ENCODE assay signal across 9 cellular contexts in genomic region chr11:117809236-117810055, GRCh38. TPM values are rescaled to one million over a fixed set of nuclear protein-coding genes. Genes with fewer than 3 reads are reported as not detected.
DNase-seq lines count a peak whose midpoint lies in the region; ATAC-seq and TF ChIP-seq lines count a peak whose summit lies in the region.
"Had no signal": no experiment of that assay in that cellular context is flagged by ENCODE, and none has a peak within 500 bp of the region (broad histone marks: within the 10 kb centered on the region; RNA-seq: fewer than 3 reads in every experiment).

No MANE protein-coding gene starts in this region.

- peak; percentile 95 for ATAC-seq in right cardiac atrium
- ATAC-seq in GM19467 (IDR thresholded peaks at IDR 0.05; ENCODE audit: unreplicated experiment) = no peak
- ATAC-seq in HG02588 (IDR thresholded peaks at IDR 0.05; ENCODE audit: unreplicated experiment) = no peak

- H3F3A ChIP-seq in PC-9 (ENCODE audit: insufficient read depth, low read depth) = peaks cover 4% of the 10 kb centered on the region; the same call in 1 of the 2 replicates

- CTCF ChIA-PET in PC-9 (lab: Charles Lee) = interaction anchor here (0.5 to 1.5 kb wide), 6 partner anchors 8 to 385 kb away, joined by 3 to 7 read pairs (median 3); no protein-coding TSS in a partner anchor

- peaks cover 37% of the 10 kb centered on the region for H3K27me3 ChIP-seq in PC-9 (ENCODE audit: insufficient read depth, low read depth)
- H3K27me3 ChIP-seq in adrenal gland = no peaks in the 10 kb centered on the region
- H3K27me3 ChIP-seq in right cardiac atrium (ENCODE audit: control insufficient read depth, insufficient read depth) = no peaks in the 10 kb centered on the region
- no peaks in the 10 kb centered on the region for H3K27me3 ChIP-seq in sigmoid colon

- TF ChIP-seq CTCF in PC-9 (conservative IDR thresholded peaks at IDR 0.05) = peak; percentile 46
- peak; percentile 18 to 55 (median 46) for TF ChIP-seq CTCF in adrenal gland (IDR thresholded peaks at IDR 0.05)
- TF ChIP-seq CTCF in sigmoid colon (IDR thresholded peaks at IDR 0.05) = peak; percentile 27 to 38 (median 28)

- no peak for TF ChIP-seq EP300 in sigmoid colon (IDR thresholded peaks at IDR 0.05)

- H2AFZ ChIP-seq in PC-9 = no peak overlapping the region

- intact Hi-C loops in PC-9 (cut with micrococcal nuclease; ENCODE audit: unreplicated experiment) = loop anchor here (2.0 kb wide), 1 partner anchor 383 kb away; no protein-coding TSS in a partner anchor
- intact Hi-C loops in adrenal gland (cut with DNase I) = loop anchor here in 1 of 2 donors (5.0 kb wide), 2 partner anchors 243 to 382 kb away; no protein-coding TSS in a partner anchor
- intact Hi-C loops in right cardiac atrium (cut with DNase I) = loop anchor here (5.0 to 10.0 kb wide), 2 partner anchors 245 to 367 kb away; no protein-coding TSS in a partner anchor
- intact Hi-C loops in sigmoid colon (cut with DNase I) = no loop called here

- H3K79me2 ChIP-seq in PC-9 (ENCODE audit: low read depth) = no peaks in the 10 kb centered on the region

- POLR2A ChIA-PET in PC-9 (lab: Charles Lee; ENCODE audit: unreplicated experiment) = no interaction called here

- 48 to 53% (median 50%) methylated on average over 12 to 22 of the region's 22 CpGs for WGBS in adrenal gland, 4 donors
- 23% methylated on average over 22 of the region's 22 CpGs for WGBS in right cardiac atrium
- WGBS in sigmoid colon, 2 donors = 20 to 38% methylated on average over 22 of the region's 22 CpGs

- H3K4me2 ChIP-seq in PC-9 = no peak overlapping the region

- H3K36me3 ChIP-seq in PC-9 (ENCODE audit: low read depth) = no peaks in the 10 kb centered on the region
- H3K36me3 ChIP-seq in adrenal gland (replicated peaks in 1 of 2) = no peaks in the 10 kb centered on the region
- H3K36me3 ChIP-seq in sigmoid colon = no peaks in the 10 kb centered on the region

- peak; percentile 67 for DNase-seq in DMS53 treated with DMSO at 0.1 percent for 48 hours (lab: John Stamatoyannopoulos, UW; ENCODE audit: unreplicated experiment)
- DNase-seq in HT-29 (ENCODE audit: low spot score) = peak; percentile 80
- peak in 1 of 2 experiments; percentile 32 for DNase-seq in PC-9
- DNase-seq in adrenal gland = peak in 6 of 7 donors; percentile 56 to 90 (median 66)
- peak; percentile 83 to 92 (median 91) for DNase-seq in right cardiac atrium
- DNase-seq in sigmoid colon = peak; percentile 88

- no peak overlapping the region for H3K27ac ChIP-seq in PC-9
- no peak overlapping the region for H3K27ac ChIP-seq in adrenal gland
- no peak overlapping the region for H3K27ac ChIP-seq in right cardiac atrium (ENCODE audit: low read length)
- peak overlapping the region in 3 of 4 donors; percentile 16 to 52 (median 43) for H3K27ac ChIP-seq in sigmoid colon

- BruUV-seq in PC-9 (replicated peaks; lab: Mats Ljungman, UMichigan) = no TSS peak

- TF ChIP-seq POLR2A in adrenal gland (IDR thresholded peaks at IDR 0.05) (no peak), sigmoid colon (IDR thresholded peaks at IDR 0.05) (no peak)

- H3K4me3 ChIP-seq in PC-9 (no peak overlapping the region), adrenal gland (no peak overlapping the region), right cardiac atrium (ENCODE audit: low read length) (no peak overlapping the region), sigmoid colon (no peak overlapping the region)
- H3K4me3 ChIP-seq: skin epidermis had no signal

- no peaks in the 10 kb centered on the region for H4K20me1 ChIP-seq in PC-9 (ENCODE audit: insufficient read depth)

- H3K9me3 ChIP-seq in PC-9 (ENCODE audit: insufficient read depth, low read depth) = no peaks in the 10 kb centered on the region
- H3K9me3 ChIP-seq in adrenal gland (replicated peaks in 1 of 3) = no peaks in the 10 kb centered on the region
- no peaks in the 10 kb centered on the region for H3K9me3 ChIP-seq in right cardiac atrium (ENCODE audit: control insufficient read depth, low read length)
- no peaks in the 10 kb centered on the region for H3K9me3 ChIP-seq in sigmoid colon

- H3K9me2 ChIP-seq in PC-9 (ENCODE audit: insufficient read depth) = no peaks in the 10 kb centered on the region

- H3K4me1 ChIP-seq in PC-9 (replicated peaks; ENCODE audit: insufficient read depth) (peaks cover 7% of the 10 kb centered on the region; the same call in 1 of the 2 replicates), adrenal gland (replicated peaks in 1 of 2) (peaks cover 3 to 4% of the 10 kb centered on the region in 2 donors), right cardiac atrium (ENCODE audit: control insufficient read depth, insufficient read depth, low read length) (peaks cover 1% of the 10 kb centered on the region), sigmoid colon (peaks cover 0 to 3% (median under 1%) of the 10 kb centered on the region in 4 donors)

RNA-seq across cellular contexts. Expression of gene DSCAML1, which starts 12.4 kb away (rescaled TPM):
- 0.31 TPM in 1 of 2 replicates, not detected in the other for total RNA-seq in HT-29 (2014; rRNA removed; shearing (Covaris generic))
- total RNA-seq in PC-9 (2021) = not detected in 2 replicates
- total RNA-seq in adrenal gland = 1 to 10 TPM in 1 of 8 donors, under 1 TPM in 6, not detected in 1; 0.09 to 1.7 (median 0.57) TPM
- 1 to 10 TPM in 1 of 3 donors, under 1 TPM in 2; 0.33 to 1.9 (median 0.40) TPM for polyA plus RNA-seq in adrenal gland
- 1 to 10 TPM in 2 of 4 donors, under 1 TPM in 2; 0.45 to 1.4 (median 1.1) TPM for total RNA-seq in right cardiac atrium
- polyA plus RNA-seq in right cardiac atrium = 0.70 TPM
- total RNA-seq in sigmoid colon = 1 to 10 TPM; 1.1 to 7.5 (median 2.2) TPM
- polyA plus RNA-seq in sigmoid colon = 1 to 10 TPM in 1 of 3 donors, under 1 TPM in 2; under 0.01 to 1.2 (median 0.23) TPM

RNA-seq across cellular contexts. Expression of gene FXYD2, which starts 15.1 kb away (rescaled TPM):
- 2.4 and 6.1 TPM in 2 replicates for total RNA-seq in HT-29 (2014; rRNA removed; shearing (Covaris generic))
- total RNA-seq in PC-9 (2021) (not detected in 2 replicates), adrenal gland (1 to 10 TPM in 6 of 8 donors, not detected in 2; 1.2 to 4.3 (median 2.7) TPM), right cardiac atrium (1 to 10 TPM; 1.1 to 4.0 (median 1.9) TPM), sigmoid colon (1 to 10 TPM; 3.2 to 6.6 (median 4.4) TPM)
- polyA plus RNA-seq in adrenal gland (10 to 100 TPM in 1 of 3 donors, 1 to 10 TPM in 1, under 1 TPM in 1; 0.27 to 11.3 (median 3.6) TPM), right cardiac atrium (2.1 TPM), sigmoid colon (1 to 10 TPM in 2 of 3 donors, not detected in 1; 3.6 to 4.2 TPM)

Comparison
In these comparisons a context has a peak if more than half of its experiments do, and no peak if none do; other contexts are left out.
1. H3K27ac ChIP-seq: peak in sigmoid colon (3 of 4); none in PC-9 (single experiment), adrenal gland (0 of 5) and right cardiac atrium (single experiment).
2. ATAC-seq: peak in right cardiac atrium (2 of 2); none in GM19467 (single experiment) and HG02588 (single experiment).
3. Peak in every context shown above with its lines, with median percentiles within 50 percentile points of each other: CTCF ChIP-seq.